Comparison of ENCODE assay signal across 13 cellular contexts in the genomic region with DNA sequence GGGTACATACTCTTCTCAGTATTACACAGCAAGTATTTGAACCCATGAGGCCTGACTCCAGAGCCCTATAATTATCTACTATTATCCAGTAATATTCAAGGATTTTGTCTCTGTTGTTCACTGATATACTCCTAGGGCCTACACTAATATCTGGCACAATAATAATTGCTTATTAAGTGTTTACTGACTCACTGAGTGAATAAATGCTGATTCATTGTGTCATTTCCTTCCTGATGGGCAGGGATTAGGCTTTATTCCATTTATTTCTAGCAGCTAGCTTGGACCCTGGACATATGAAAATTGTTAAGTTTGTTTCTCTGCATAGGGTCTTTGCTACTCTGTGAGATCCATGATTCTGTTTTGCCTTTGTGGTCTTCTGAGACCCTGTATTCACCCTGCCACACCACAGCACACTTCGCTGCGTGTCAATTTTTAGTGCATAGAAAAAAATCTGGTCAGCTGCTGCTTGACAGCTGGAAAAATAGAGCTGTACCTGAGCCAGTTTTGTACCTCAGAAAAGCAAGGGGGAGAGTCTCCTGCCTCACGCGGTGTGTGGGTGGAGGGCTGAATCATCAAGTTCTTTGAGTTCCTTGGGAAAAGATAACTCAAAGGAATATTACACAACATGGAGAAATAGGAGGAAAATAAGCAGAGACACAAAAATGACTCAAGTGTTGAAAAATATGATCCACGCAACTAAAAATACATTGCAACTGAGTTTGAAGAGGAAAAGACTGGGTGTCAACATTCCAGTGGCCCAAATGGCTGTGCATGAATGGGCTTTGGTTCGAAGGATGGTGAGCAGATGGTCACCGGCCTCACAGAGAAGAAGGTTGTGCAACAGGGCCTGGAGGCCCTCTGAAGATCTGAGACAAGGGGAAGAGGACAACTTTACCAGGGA. TPM values are rescaled to one million over a fixed set of nuclear protein-coding genes. Genes with fewer than 3 reads are reported as not detected.
DNase-seq lines count a peak whose midpoint lies in the region; ATAC-seq and TF ChIP-seq lines count a peak whose summit lies in the region.
"Had no signal": no experiment of that assay in that cellular context is flagged by ENCODE, and none has a peak within 500 bp of the region (broad histone marks: within the 10 kb centered on the region; RNA-seq: fewer than 3 reads in every experiment).

No MANE protein-coding gene starts in this region.

- DNase-seq in T-helper 1 cell (no peak), choroid plexus epithelial cell (ENCODE audit: low read depth) (peak; percentile 96), kidney tubule cell (ENCODE audit: low spot score) (peak; percentile 94), aorta (peak; percentile 76 to 80), prostate gland (ENCODE audit: low spot score) (no peak), H4 (ENCODE audit: low spot score) (no peak)
- DNase-seq: ACHN; effector memory CD8-positive, alpha-beta T cell; stimulated activated CD8-positive, alpha-beta memory T cell treated with anti-CD3 and anti-CD28 coated beads, Interleukin-4, amount 100 ng/mL, for 48 hours had no signal

- intact Hi-C loops in aorta (cut with DNase I) (no loop called here), prostate gland (cut with DNase I) (no loop called here)

- no peaks in the 10 kb centered on the region for H3K9me3 Mint-ChIP-seq in T-helper 1 cell treated with Interleukin-12 subunit alpha and Interleukin-12 subunit beta and Interleukin-4 antibody, amounts not matched to agents 30 μg/mL and 1 μg/mL, for 36 hours
- H3K9me3 Mint-ChIP-seq: effector memory CD8-positive, alpha-beta T cell; nephron had no signal

- H3K4me3 ChIP-seq in choroid plexus epithelial cell (ENCODE audit: low read depth, low read length), result no peak overlapping the region
- H3K4me3 ChIP-seq in aorta (ENCODE audit: low read length in 2 of 2), result no peak overlapping the region
- no peak overlapping the region for H3K4me3 ChIP-seq in prostate gland
- H3K4me3 ChIP-seq: HAP-1 had no signal

- 57 to 70% methylated on average over 7 of the region's 7 CpGs for WGBS in aorta, 2 donors
- 87% methylated on average over 7 of the region's 7 CpGs for WGBS in prostate gland

- TF ChIP-seq CTCF in choroid plexus epithelial cell (conservative IDR thresholded peaks at IDR 0.05; ENCODE audit: low read depth, low read length), result no peak
- TF ChIP-seq CTCF in prostate gland (IDR thresholded peaks at IDR 0.05), result no peak

- ATAC-seq in aorta (ENCODE audit: low FRiP score), result no peak
- ATAC-seq in GM21737 (IDR thresholded peaks at IDR 0.05; ENCODE audit: unreplicated experiment), result no peak
- ATAC-seq: effector memory CD8-positive, alpha-beta T cell had no signal

- H3K4me1 Mint-ChIP-seq in T-helper 1 cell treated with Interleukin-12 subunit alpha and Interleukin-12 subunit beta and Interleukin-4 antibody, amounts not matched to agents 30 μg/mL and 1 μg/mL, for 36 hours (ENCODE audit: low read depth), result peaks cover 14% of the 10 kb centered on the region
- H3K4me1 Mint-ChIP-seq: nephron had no signal

- H3K27ac Mint-ChIP-seq in T-helper 1 cell treated with Interleukin-12 subunit alpha and Interleukin-12 subunit beta and Interleukin-4 antibody, amounts not matched to agents 30 μg/mL and 1 μg/mL, for 36 hours, result peak overlapping the region; percentile 21
- H3K27ac Mint-ChIP-seq: effector memory CD8-positive, alpha-beta T cell; nephron had no signal

- H3K27ac ChIP-seq in aorta (ENCODE audit: low read depth in 1 of 2, low read length in 2 of 2) (peak overlapping the region in 1 of 2 donors; percentile 25), prostate gland (no peak overlapping the region)

- H3K4me1 ChIP-seq in aorta (ENCODE audit: control insufficient read depth in 1 of 2, insufficient read depth in 2 of 2, low read length in 2 of 2) (no peaks in the 10 kb centered on the region), prostate gland (replicated peaks) (no peaks in the 10 kb centered on the region)
- H3K4me1 ChIP-seq: HAP-1 had no signal

- no peak overlapping the region for H3K4me3 Mint-ChIP-seq in T-helper 1 cell treated with Interleukin-12 subunit alpha and Interleukin-12 subunit beta and Interleukin-4 antibody, amounts not matched to agents 30 μg/mL and 1 μg/mL, for 36 hours
- H3K4me3 Mint-ChIP-seq: effector memory CD8-positive, alpha-beta T cell; nephron had no signal

- TF ChIP-seq POLR2A in prostate gland (IDR thresholded peaks at IDR 0.05), result no peak

- H3K27me3 ChIP-seq in aorta (ENCODE audit: control insufficient read depth in 1 of 2, insufficient read depth in 2 of 2, low read length in 1 of 2) (no peaks in the 10 kb centered on the region), prostate gland (replicated peaks; ENCODE audit: insufficient read depth) (no peaks in the 10 kb centered on the region)

- H3K27me3 Mint-ChIP-seq in T-helper 1 cell treated with Interleukin-12 subunit alpha and Interleukin-12 subunit beta and Interleukin-4 antibody, amounts not matched to agents 30 μg/mL and 1 μg/mL, for 36 hours (ENCODE audit: low read depth), result peaks cover 4% of the 10 kb centered on the region

- H3K36me3 ChIP-seq in aorta (ENCODE audit: control insufficient read depth in 1 of 2, insufficient read depth in 2 of 2, low read length in 1 of 2), result no peaks in the 10 kb centered on the region
- H3K36me3 ChIP-seq in prostate gland, result no peaks in the 10 kb centered on the region
- H3K36me3 ChIP-seq: HAP-1 had no signal

- H3K9me3 ChIP-seq in aorta (ENCODE audit: control insufficient read depth, low read length), result no peaks in the 10 kb centered on the region
- H3K9me3 ChIP-seq in prostate gland, result no peaks in the 10 kb centered on the region
- H3K9me3 ChIP-seq: HAP-1 had no signal

- H3K36me3 Mint-ChIP-seq in T-helper 1 cell treated with Interleukin-12 subunit alpha and Interleukin-12 subunit beta and Interleukin-4 antibody, amounts not matched to agents 30 μg/mL and 1 μg/mL, for 36 hours (ENCODE audit: low read depth), result peaks cover 6% of the 10 kb centered on the region

RNA-seq across cellular contexts. Expression of a gene that starts 18.9 kb away (rescaled TPM):
- total RNA-seq in aorta (1 to 10 TPM; 3.5 to 3.7 TPM), prostate gland (10 to 100 TPM; 36.8 to 76.0 TPM)
- 1 to 10 TPM in 1 of 2 donors, under 1 TPM in 1; 0.20 to 4.1 TPM for polyA plus RNA-seq in aorta
- not detected in 2 replicates for total RNA-seq in H4 (2014; rRNA removed; shearing (Covaris generic))

RNA-seq across cellular contexts. Expression of a gene that starts 59.1 kb away (rescaled TPM):
- total RNA-seq in aorta (under 1 TPM in 1 of 2 donors, not detected in 1; 0.62 TPM), prostate gland (1 to 10 TPM in 1 of 2 donors, not detected in 1; 1.6 TPM)
- polyA plus RNA-seq in aorta, result 1 to 10 TPM in 1 of 2 donors, under 1 TPM in 1; 0.97 to 1.6 TPM
- not detected in 2 replicates for total RNA-seq in H4 (2014; rRNA removed; shearing (Covaris generic))

Comparison
In these comparisons a context has a peak if more than half of its experiments do, and no peak if none do; other contexts are left out.
1. DNase-seq: peak in choroid plexus epithelial cell (single experiment), kidney tubule cell (single experiment) and aorta (2 of 2); none in T-helper 1 cell (0 of 5), prostate gland (single experiment) and H4 (single experiment).
2. RNA of a gene that starts 18.9 kb away (total RNA-seq): 36.8 to 76.0 TPM in prostate gland; 3.5 to 3.7 TPM in aorta and not detected in H4; every median in the first group is over 4 times any median in the second.